Comparison of ENCODE assay signal across 1 cellular context in genomic region chr14:60963761-60964160, GRCh38.
TF ChIP-seq lines count a peak whose summit lies in the region.

No MANE protein-coding gene starts in this region.

TF ChIP-seq in IMR-90, 13 proteins besides CTCF, POLR2A, EP300 and RAD21 (continued from another document):
- TF ChIP-seq USF2 (IDR thresholded peaks at IDR 0.05; ENCODE audit: low read depth, low read length) (no peak), BHLHE40 (IDR thresholded peaks at IDR 0.05; ENCODE audit: low read depth, low read length) (no peak), MXI1 (IDR thresholded peaks at IDR 0.05; ENCODE audit: borderline replicate concordance, low read depth, low read length) (no peak), RCOR1 (IDR thresholded peaks at IDR 0.05; ENCODE audit: insufficient replicate concordance, low read length) (no peak), RFX5 (IDR thresholded peaks at IDR 0.05; ENCODE audit: low read depth, low read length) (no peak), NFE2L2 (IDR thresholded peaks at IDR 0.05; ENCODE audit: low read depth, low read length) (no peak), MAZ (IDR thresholded peaks at IDR 0.05; ENCODE audit: borderline replicate concordance, low read depth, low read length) (no peak), ELK1 (IDR thresholded peaks at IDR 0.05; ENCODE audit: borderline replicate concordance, low read depth, low read length) (no peak), CHD1 (IDR thresholded peaks at IDR 0.05; ENCODE audit: low read depth, low read length) (no peak), SMC3 (IDR thresholded peaks at IDR 0.05; ENCODE audit: low read depth, low read length) (no peak), CEBPB (IDR thresholded peaks at IDR 0.05; ENCODE audit: low read depth, low read length) (no peak)
